13 cellular contexts compared by ENCODE assay signal in genomic region chr12:107165581-107165980, GRCh38.
A peak's percentile ranks its signal among the peaks of the same experiment; 100 is the strongest.
DNase-seq lines count a peak whose midpoint lies in the region; ATAC-seq and TF ChIP-seq lines count a peak whose summit lies in the region.
"Had no signal": no experiment of that assay in that cellular context is flagged by ENCODE, and none has a peak within 500 bp of the region (broad histone marks: within the 10 kb centered on the region; RNA-seq: fewer than 3 reads in every experiment).

No MANE protein-coding gene starts in this region.

- H3K4me1 Mint-ChIP-seq in activated T-helper 17 cell treated with anti-CD3 and anti-CD28 coated beads, Interleukin-2, amount 50 U/mL, for 72 hours: no peaks in the 10 kb centered on the region
- H3K4me1 Mint-ChIP-seq in stimulated activated naive CD8-positive, alpha-beta T cell treated with anti-CD3 and anti-CD28 coated beads, Interleukin-15, amount 100 ng/mL, for 72 hours: no peaks in the 10 kb centered on the region

- POLR2A ChIA-PET in RWPE1 (lab: Yijun Ruan, JAX; ENCODE audit: low non-redundant PET): no interaction called here

- no peak overlapping the region for H3K4me3 Mint-ChIP-seq in activated T-helper 17 cell treated with anti-CD3 and anti-CD28 coated beads, Interleukin-2, amount 50 U/mL, for 72 hours
- no peak overlapping the region for H3K4me3 Mint-ChIP-seq in stimulated activated naive CD8-positive, alpha-beta T cell treated with anti-CD3 and anti-CD28 coated beads, Interleukin-15, amount 100 ng/mL, for 72 hours

- no peak for TF ChIP-seq CTCF in RWPE1 (conservative IDR thresholded peaks at IDR 0.05; ENCODE audit: low read depth)

- no peak overlapping the region for H3K27ac ChIP-seq in RWPE1
- H3K27ac ChIP-seq: A549, BLaER1, GM23248, HL-60 had no signal

- H3K27ac Mint-ChIP-seq in activated T-helper 17 cell treated with anti-CD3 and anti-CD28 coated beads, Interleukin-2, amount 50 U/mL, for 72 hours: no peak overlapping the region
- no peak overlapping the region for H3K27ac Mint-ChIP-seq in stimulated activated naive CD8-positive, alpha-beta T cell treated with anti-CD3 and anti-CD28 coated beads, Interleukin-15, amount 100 ng/mL, for 72 hours

- peaks cover 23% of the 10 kb centered on the region for H3K27me3 Mint-ChIP-seq in activated T-helper 17 cell treated with anti-CD3 and anti-CD28 coated beads, Interleukin-2, amount 50 U/mL, for 72 hours
- H3K27me3 Mint-ChIP-seq in stimulated activated naive CD8-positive, alpha-beta T cell treated with anti-CD3 and anti-CD28 coated beads, Interleukin-15, amount 100 ng/mL, for 72 hours: peaks cover 23% of the 10 kb centered on the region

- no peaks in the 10 kb centered on the region for H3K9me3 Mint-ChIP-seq in activated T-helper 17 cell treated with anti-CD3 and anti-CD28 coated beads, Interleukin-2, amount 50 U/mL, for 72 hours
- H3K9me3 Mint-ChIP-seq in stimulated activated naive CD8-positive, alpha-beta T cell treated with anti-CD3 and anti-CD28 coated beads, Interleukin-15, amount 100 ng/mL, for 72 hours: no peaks in the 10 kb centered on the region

- no peaks in the 10 kb centered on the region for H3K36me3 Mint-ChIP-seq in activated T-helper 17 cell treated with anti-CD3 and anti-CD28 coated beads, Interleukin-2, amount 50 U/mL, for 72 hours (ENCODE audit: low read depth)

- DNase-seq in LoVo (ENCODE audit: low spot score): peak; percentile 17
- peak; percentile 68 for DNase-seq in kidney tubule cell (ENCODE audit: low spot score)
- DNase-seq in stimulated activated naive CD8-positive, alpha-beta T cell treated with anti-CD3 and anti-CD28 coated beads, Interleukin-15, amount 100 ng/mL, for 72 hours: no peak
- DNase-seq in RWPE1 (ENCODE audit: low spot score): no peak
- no peak for DNase-seq in SKM-1 treated with dmso at 0.1 percent for 144 hours (lab: John Stamatoyannopoulos, UW; ENCODE audit: unreplicated experiment)
- DNase-seq: Calu3, DMS 273 treated with DMSO at 0.1 percent for 48 hours, GM23248 had no signal

- peak; percentile 89 for ATAC-seq in activated T-helper 17 cell treated with anti-CD3 and anti-CD28 coated beads, Interleukin-2, amount 50 U/mL, for 72 hours (replicated peaks)
- ATAC-seq in stimulated activated naive CD8-positive, alpha-beta T cell treated with anti-CD3 and anti-CD28 coated beads, Interleukin-15, amount 100 ng/mL, for 72 hours: peak; percentile 60
- ATAC-seq: A549, HCT116 had no signal

- CTCF ChIA-PET in RWPE1 (lab: Yijun Ruan, JAX): no interaction called here

Comparison
In these comparisons a context has a peak if more than half of its experiments do, and no peak if none do; other contexts are left out.
1. DNase-seq: peak in LoVo (single experiment) and kidney tubule cell (single experiment); none in stimulated activated naive CD8-positive, alpha-beta T cell treated with anti-CD3 and anti-CD28 coated beads, Interleukin-15, amount 100 ng/mL, for 72 hours (0 of 2), RWPE1 (single experiment) and SKM-1 treated with dmso at 0.1 percent for 144 hours (single experiment).